16 cellular contexts compared by ENCODE assay signal in the genomic region with DNA sequence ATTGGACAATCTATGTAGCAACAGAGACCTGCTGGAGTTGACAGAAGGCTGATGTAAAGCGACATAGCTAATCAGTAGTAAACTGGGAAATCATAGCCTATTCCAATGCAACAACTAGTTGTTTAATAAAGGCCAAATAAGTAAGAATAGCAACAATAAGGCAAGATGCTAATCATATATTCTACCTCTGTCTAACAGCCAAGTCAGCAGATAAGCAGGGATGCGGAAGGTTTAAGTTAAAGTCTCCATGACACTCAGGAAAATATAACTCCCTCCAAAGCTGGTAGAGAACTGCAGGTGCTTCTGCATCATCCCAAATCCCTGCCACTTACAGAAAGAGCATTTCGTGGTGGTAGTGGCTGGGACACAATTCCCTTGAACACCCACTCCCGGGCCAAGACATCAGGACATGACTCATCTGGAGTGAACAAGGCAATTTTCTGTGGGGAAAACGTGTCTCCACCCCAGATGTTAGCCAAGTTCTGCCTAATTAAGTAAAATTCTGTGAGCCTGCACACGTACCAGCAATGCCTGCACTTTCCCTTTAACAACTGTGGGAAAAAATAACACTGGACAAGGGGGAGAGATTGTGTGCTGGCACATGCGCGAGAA.
DNase-seq lines count a peak whose midpoint lies in the region; ATAC-seq and TF ChIP-seq lines count a peak whose summit lies in the region.
"Had no signal": no experiment of that assay in that cellular context is flagged by ENCODE, and none has a peak within 500 bp of the region (broad histone marks: within the 10 kb centered on the region; RNA-seq: fewer than 3 reads in every experiment).

No MANE protein-coding gene starts in this region.

- H3K9ac ChIP-seq in HCT116 (ENCODE audit: low read length) (no peak overlapping the region), fibroblast of lung (ENCODE audit: insufficient read depth, low read length) (no peak overlapping the region)
- H3K9ac ChIP-seq: BLaER1 treated with 17β-estradiol and CSF1 and Interleukin-3, amounts not matched to agents 10 nM and 100 nM had no signal

- DNase-seq in BJ (ENCODE audit: low read depth) (peak; percentile 5), HCT116 (ENCODE audit: low read depth, low spot score) (no peak), fibroblast of lung (ENCODE audit: low read depth in 2 of 2) (peak; percentile 37 to 57), sciatic nerve (ENCODE audit: low spot score) (no peak), NCI-H1930 (lab: John Stamatoyannopoulos, UW) (no peak), NCI-H526 (lab: John Stamatoyannopoulos, UW) (no peak)
- DNase-seq: activated CD4-positive, alpha-beta T cell treated with anti-CD3 and anti-CD28 coated beads, Interleukin-2, amount 10 ng/mL, durations not matched to agents 24 days and 14 days; GF-D8; NCI-H1436 treated with DMSO at 0.1 percent for 48 hours; NCI-H345; stimulated activated CD4-positive, alpha-beta T cell treated with anti-CD3 and anti-CD28 coated beads, Interleukin-4, amount 100 ng/mL, for 1 hour had no signal

- H3K79me2 ChIP-seq in HCT116 (ENCODE audit: insufficient read depth, low read length), result no peaks in the 10 kb centered on the region
- H3K79me2 ChIP-seq in fibroblast of lung (ENCODE audit: control insufficient read depth, insufficient read depth, low read length), result no peaks in the 10 kb centered on the region

- POLR2A ChIA-PET in BJ (lab: Charles Lee), result no interaction called here
- POLR2A ChIA-PET in HCT116 (lab: Charles Lee), result no interaction called here

- RAD21 ChIA-PET in HCT116 (lab: Charles Lee; ENCODE audit: low non-redundant PET in 1 of 2, low total read pairs in 2 of 2, uncharacterized antibody in 2 of 2, unreplicated experiment in 2 of 2), result no interaction called here

- no TSS peak for BruUV-seq in HCT116 (replicated peaks; lab: Mats Ljungman, UMichigan)

- TF ChIP-seq POLR2A in HCT116 (IDR thresholded peaks at IDR 0.05; ENCODE audit: borderline replicate concordance, extremely low read depth, insufficient read depth, insufficient read length), result no peak

- peaks cover 0 to 11% of the 10 kb centered on the region in 2 experiments; a peak in 2 of 4 replicates for H3K4me1 ChIP-seq in HCT116 (ENCODE audit: control insufficient read depth in 1 of 2, insufficient read depth in 2 of 2, low read length in 2 of 2)
- no peaks in the 10 kb centered on the region for H3K4me1 ChIP-seq in fibroblast of lung (ENCODE audit: control insufficient read depth, extremely low read depth, insufficient read depth, low read length)
- H3K4me1 ChIP-seq: vagina had no signal

- ATAC-seq in HCT116 (no peak), sciatic nerve (peak; percentile 28), GM21515 (IDR thresholded peaks at IDR 0.05; ENCODE audit: unreplicated experiment) (no peak)

- no peaks in the 10 kb centered on the region for H3K9me2 ChIP-seq in HCT116 (ENCODE audit: insufficient read depth)

- TF ChIP-seq CTCF in BJ (IDR thresholded peaks at IDR 0.05; ENCODE audit: insufficient read depth, low read depth, low read length) (no peak), HCT116 (IDR thresholded peaks at IDR 0.05 in 2 of 3, conservative IDR thresholded peaks at IDR 0.05 in 1 of 3; ENCODE audit: borderline replicate concordance in 1 of 3, insufficient read depth in 1 of 3, low read depth in 2 of 3, low read length in 2 of 3) (no peak), fibroblast of lung (conservative IDR thresholded peaks at IDR 0.05 in 1 of 2, IDR thresholded peaks at IDR 0.05 in 1 of 2; ENCODE audit: low read depth in 1 of 2, low read length in 2 of 2) (no peak)

- H2AFZ ChIP-seq in HCT116 (ENCODE audit: low read depth, low read length, poor library complexity, severe bottlenecking), result no peak overlapping the region
- H2AFZ ChIP-seq in fibroblast of lung (ENCODE audit: low read length), result no peak overlapping the region

- CTCF ChIA-PET in BJ (lab: Yijun Ruan, JAX) (no interaction called here), HCT116 (lab: Charles Lee) (no interaction called here)

- intact Hi-C loops in HCT116 (cut with micrococcal nuclease) (no loop called here), sciatic nerve (cut with DNase I) (no loop called here)

- no peaks in the 10 kb centered on the region for H4K20me1 ChIP-seq in HCT116 (ENCODE audit: insufficient read depth)
- H4K20me1 ChIP-seq in fibroblast of lung (ENCODE audit: control insufficient read depth, extremely low read depth, insufficient read depth, low read length), result no peaks in the 10 kb centered on the region
- H4K20me1 ChIP-seq: BLaER1 treated with 17β-estradiol and CSF1 and Interleukin-3, amounts not matched to agents 10 nM and 100 nM had no signal

- H3K36me3 ChIP-seq in BJ (ENCODE audit: control insufficient read depth, insufficient read depth, low read length) (no peaks in the 10 kb centered on the region), HCT116 (ENCODE audit: control insufficient read depth in 1 of 2, insufficient read depth in 2 of 2, low read length in 2 of 2) (no peaks in the 10 kb centered on the region), fibroblast of lung (ENCODE audit: control insufficient read depth, insufficient read depth, low read length) (no peaks in the 10 kb centered on the region)
- H3K36me3 ChIP-seq: ascending aorta; BLaER1 treated with 17β-estradiol and CSF1 and Interleukin-3, amounts not matched to agents 10 nM and 100 nM; vagina had no signal

- peaks cover 2% of the 10 kb centered on the region; the same call in 1 of the 2 replicates for H3K27me3 ChIP-seq in BJ (ENCODE audit: control insufficient read depth, insufficient read depth, low read length)
- H3K27me3 ChIP-seq in HCT116 (ENCODE audit: insufficient read depth, low read length), result no peaks in the 10 kb centered on the region
- no peaks in the 10 kb centered on the region for H3K27me3 ChIP-seq in fibroblast of lung (ENCODE audit: control insufficient read depth, insufficient read depth, low read length)
- H3K27me3 ChIP-seq: ascending aorta; BLaER1 treated with 17β-estradiol and CSF1 and Interleukin-3, amounts not matched to agents 10 nM and 100 nM; vagina had no signal

- no peak overlapping the region for H3K4me3 ChIP-seq in BJ (ENCODE audit: low read depth, low read length)
- H3K4me3 ChIP-seq in HCT116 (replicated peaks in 1 of 2; ENCODE audit: low read depth in 1 of 2, low read length in 2 of 2), result no peak overlapping the region
- H3K4me3 ChIP-seq in fibroblast of lung (replicated peaks in 1 of 4; ENCODE audit: control extremely low read depth in 1 of 4, insufficient read depth in 1 of 4, low read depth in 3 of 4, low read length in 4 of 4), result no peak overlapping the region
- H3K4me3 ChIP-seq: ascending aorta; BLaER1 treated with 17β-estradiol and CSF1 and Interleukin-3, amounts not matched to agents 10 nM and 100 nM; lung; vagina had no signal

- no peak for TF ChIP-seq RAD21 in HCT116 (IDR thresholded peaks at IDR 0.05; ENCODE audit: low read depth)

- peak overlapping the region; percentile 11; the same call in 1 of the 2 replicates for H3K4me2 ChIP-seq in HCT116 (ENCODE audit: low read length)
- H3K4me2 ChIP-seq in fibroblast of lung (ENCODE audit: extremely low read depth, insufficient read depth, low read length), result no peak overlapping the region

- no peaks in the 10 kb centered on the region for H3K9me3 ChIP-seq in HCT116 (ENCODE audit: control insufficient read depth in 1 of 2, insufficient read depth in 1 of 2, low read depth in 1 of 2, low read length in 2 of 2)
- no peaks in the 10 kb centered on the region for H3K9me3 ChIP-seq in fibroblast of lung (ENCODE audit: control insufficient read depth, insufficient read depth, low read depth, low read length)
- H3K9me3 ChIP-seq: ascending aorta, vagina had no signal

- H3K27ac ChIP-seq in HCT116 (ENCODE audit: low read depth, low read length) (no peak overlapping the region), fibroblast of lung (ENCODE audit: insufficient read depth, low read length) (no peak overlapping the region)
- H3K27ac ChIP-seq: ascending aorta; BLaER1 treated with 17β-estradiol and CSF1 and Interleukin-3, amounts not matched to agents 10 nM and 100 nM; vagina had no signal

TF ChIP-seq in HCT116, 20 proteins besides CTCF, POLR2A, EP300 and RAD21 (continues in another document):
- TF ChIP-seq FOSL1 (IDR thresholded peaks at IDR 0.05; ENCODE audit: low read depth) (0 out of 2 replicates have a peak, but pooled peaks have one; percentile 15), ZFX (IDR thresholded peaks at IDR 0.05) (no peak), EZH2 (IDR thresholded peaks at IDR 0.05) (no peak), POLR2AphosphoS5 (IDR thresholded peaks at IDR 0.05; ENCODE audit: low read depth, low read length) (no peak), MAX (IDR thresholded peaks at IDR 0.05) (no peak), ELF1 (IDR thresholded peaks at IDR 0.05; ENCODE audit: borderline replicate concordance, low read depth) (no peak), ATF3 (IDR thresholded peaks at IDR 0.05) (no peak), EZH2phosphoT487 (IDR thresholded peaks at IDR 0.05; ENCODE audit: borderline replicate concordance) (no peak), SP1 (IDR thresholded peaks at IDR 0.05; ENCODE audit: low read depth) (0 out of 2 replicates have a peak, but pooled peaks have one; percentile 13), EGR1 (IDR thresholded peaks at IDR 0.05; ENCODE audit: low read depth) (no peak)
- TF ChIP-seq, protein P1, sequence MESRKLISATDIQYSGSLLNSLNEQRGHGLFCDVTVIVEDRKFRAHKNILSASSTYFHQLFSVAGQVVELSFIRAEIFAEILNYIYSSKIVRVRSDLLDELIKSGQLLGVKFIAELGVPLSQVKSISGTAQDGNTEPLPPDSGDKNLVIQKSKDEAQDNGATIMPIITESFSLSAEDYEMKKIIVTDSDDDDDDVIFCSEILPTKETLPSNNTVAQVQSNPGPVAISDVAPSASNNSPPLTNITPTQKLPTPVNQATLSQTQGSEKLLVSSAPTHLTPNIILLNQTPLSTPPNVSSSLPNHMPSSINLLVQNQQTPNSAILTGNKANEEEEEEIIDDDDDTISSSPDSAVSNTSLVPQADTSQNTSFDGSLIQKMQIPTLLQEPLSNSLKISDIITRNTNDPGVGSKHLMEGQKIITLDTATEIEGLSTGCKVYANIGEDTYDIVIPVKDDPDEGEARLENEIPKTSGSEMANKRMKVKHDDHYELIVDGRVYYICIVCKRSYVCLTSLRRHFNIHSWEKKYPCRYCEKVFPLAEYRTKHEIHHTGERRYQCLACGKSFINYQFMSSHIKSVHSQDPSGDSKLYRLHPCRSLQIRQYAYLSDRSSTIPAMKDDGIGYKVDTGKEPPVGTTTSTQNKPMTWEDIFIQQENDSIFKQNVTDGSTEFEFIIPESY (IDR thresholded peaks at IDR 0.05; ENCODE audit: extremely low read depth, insufficient replicate concordance, low read length), result no peak

Comparison
In these comparisons a context has a peak if more than half of its experiments do, and no peak if none do; other contexts are left out.
1. DNase-seq: peak in BJ (single experiment) and fibroblast of lung (2 of 2); none in HCT116 (single experiment), sciatic nerve (single experiment), NCI-H1930 (0 of 2) and NCI-H526 (0 of 2).